ENCODE assay signal across 8 cellular contexts in genomic region chr9:133742849-133743444, GRCh38. TPM values are rescaled to one million over a fixed set of nuclear protein-coding genes. Genes with fewer than 3 reads are reported as not detected.
DNase-seq lines count a peak whose midpoint lies in the region; TF ChIP-seq lines count a peak whose summit lies in the region.

No MANE protein-coding gene starts in this region.

- no peak for TF ChIP-seq EP300 in suprapubic skin (IDR thresholded peaks at IDR 0.05)

- H3K4me3 ChIP-seq in fibroblast of villous mesenchyme (ENCODE audit: low read depth, low read length) (no peak overlapping the region), neutrophil (ENCODE audit: low read depth in 1 of 2, low read length in 1 of 2) (no peak overlapping the region), suprapubic skin (no peak overlapping the region)

- no peak for TF ChIP-seq POLR2A in suprapubic skin (IDR thresholded peaks at IDR 0.05)

- POLR2A ChIA-PET in RWPE1 (lab: Yijun Ruan, JAX; ENCODE audit: low non-redundant PET): no interaction called here

- WGBS in suprapubic skin: 15% methylated on average over 6 of the region's 8 CpGs

- H3K9me3 ChIP-seq in neutrophil (no peaks in the 10 kb centered on the region), suprapubic skin (no peaks in the 10 kb centered on the region)

- CTCF ChIA-PET in RWPE1 (lab: Yijun Ruan, JAX): interaction anchor here (0.5 to 2.5 kb wide), 29 partner anchors 9 to 370 kb away, joined by 3 to 25 read pairs (median 4); partner anchors contain the start of gene ADAMTSL2

- H3K4me1 ChIP-seq in neutrophil (ENCODE audit: control insufficient read depth in 1 of 2, insufficient read depth in 1 of 2, low read depth in 1 of 2, low read length in 1 of 2): no peaks in the 10 kb centered on the region
- peaks cover 9% of the 10 kb centered on the region for H3K4me1 ChIP-seq in suprapubic skin

- no peaks in the 10 kb centered on the region for H3K36me3 ChIP-seq in neutrophil
- no peaks in the 10 kb centered on the region for H3K36me3 ChIP-seq in suprapubic skin

- peak; percentile 60 for DNase-seq in NCI-H2107 treated with DMSO at 0.1 percent for 48 hours (lab: John Stamatoyannopoulos, UW; ENCODE audit: unreplicated experiment)
- DNase-seq in NCI-H2107 (lab: John Stamatoyannopoulos, UW): no peak
- peak; percentile 76 for DNase-seq in LoVo (ENCODE audit: low spot score)
- DNase-seq in RWPE1 (ENCODE audit: low spot score): peak; percentile 94
- peak; percentile 64 to 65 for DNase-seq in activated T-helper 1 cell treated with anti-CD3 and anti-CD28 coated beads, Interleukin-2, amount 50 U/mL, for 16 hours (ENCODE audit: low read depth in 1 of 2, low spot score in 1 of 2)
- peak; percentile 74 for DNase-seq in fibroblast of villous mesenchyme (ENCODE audit: low read depth)
- no peak for DNase-seq in suprapubic skin (ENCODE audit: low spot score in 2 of 2)

- H3K27ac ChIP-seq in RWPE1: no peak overlapping the region
- no peak overlapping the region for H3K27ac ChIP-seq in neutrophil
- no peak overlapping the region for H3K27ac ChIP-seq in suprapubic skin

- peak; percentile 100 for TF ChIP-seq CTCF in RWPE1 (conservative IDR thresholded peaks at IDR 0.05; ENCODE audit: low read depth)
- peak; percentile 99 for TF ChIP-seq CTCF in fibroblast of villous mesenchyme (IDR thresholded peaks at IDR 0.05; ENCODE audit: insufficient read depth, low read depth, low read length)
- TF ChIP-seq CTCF in neutrophil (IDR thresholded peaks at IDR 0.05): peak; percentile 95
- peak; percentile 85 to 97 for TF ChIP-seq CTCF in suprapubic skin (IDR thresholded peaks at IDR 0.05)

- H3K27me3 ChIP-seq in neutrophil (peaks cover 19% of the 10 kb centered on the region), suprapubic skin (peaks cover 26% of the 10 kb centered on the region)

RNA-seq across cellular contexts. Expression of gene SARDH, which starts 4.8 kb away (rescaled TPM):
- 5.5 and 6.0 TPM in 2 replicates for total RNA-seq in fibroblast of villous mesenchyme
- total RNA-seq in suprapubic skin: under 1 TPM in 3 of 4 donors, not detected in 1; 0.32 to 0.98 (median 0.44) TPM

Comparison
In these comparisons a context has a peak if more than half of its experiments do, and no peak if none do; other contexts are left out.
1. DNase-seq: peak in NCI-H2107 treated with DMSO at 0.1 percent for 48 hours (single experiment), LoVo (single experiment), RWPE1 (single experiment), activated T-helper 1 cell treated with anti-CD3 and anti-CD28 coated beads, Interleukin-2, amount 50 U/mL, for 16 hours (2 of 2) and fibroblast of villous mesenchyme (single experiment); none in NCI-H2107 (single experiment) and suprapubic skin (0 of 2).
2. Peak in every context shown above with its lines, with median percentiles within 50 percentile points of each other: CTCF ChIP-seq.